In genomic region chr5:124704594-124705284, GRCh38 we compare ENCODE assay signal across 8 cellular contexts. TPM values are rescaled to one million over a fixed set of nuclear protein-coding genes. Genes with fewer than 3 reads are reported as not detected.
DNase-seq lines count a peak whose midpoint lies in the region; ATAC-seq and TF ChIP-seq lines count a peak whose summit lies in the region.
"Had no signal": no experiment of that assay in that cellular context is flagged by ENCODE, and none has a peak within 500 bp of the region (broad histone marks: within the 10 kb centered on the region; RNA-seq: fewer than 3 reads in every experiment).

No MANE protein-coding gene starts in this region.

- H3K36me3 Mint-ChIP-seq in neural progenitor cell (peaks cover 18% of the 10 kb centered on the region), T-cell (no peaks in the 10 kb centered on the region)

- H3K27me3 Mint-ChIP-seq in neural progenitor cell (ENCODE audit: insufficient read depth, low read depth) (peaks cover 8% of the 10 kb centered on the region), T-cell (peaks cover 3 to 5% of the 10 kb centered on the region in 2 donors)

- H4K20me1 ChIP-seq in neural progenitor cell (ENCODE audit: low read depth), result peaks cover 100% of the 10 kb centered on the region

- peaks cover 5% of the 10 kb centered on the region for H3K36me3 ChIP-seq in neural progenitor cell

- peaks cover 93% of the 10 kb centered on the region for H3K4me1 Mint-ChIP-seq in neural progenitor cell
- H3K4me1 Mint-ChIP-seq in T-cell, result no peaks in the 10 kb centered on the region

- CTCF ChIA-PET in T-cell (lab: Charles Lee), result no interaction called here

- peaks cover 35% of the 10 kb centered on the region for H3F3A ChIP-seq in neural progenitor cell (ENCODE audit: low read depth)

- no peak overlapping the region for H3K27ac Mint-ChIP-seq in neural progenitor cell
- H3K27ac Mint-ChIP-seq in T-cell, result no peak overlapping the region

- POLR2A ChIA-PET in T-cell (lab: Charles Lee), result no interaction called here

- no peak overlapping the region for H3K4me3 ChIP-seq in neural progenitor cell

- H3K4me2 ChIP-seq in neural progenitor cell, result peak overlapping the region; percentile 8

- peak; percentile 80 for ATAC-seq in GM19324 (IDR thresholded peaks at IDR 0.05; ENCODE audit: low FRiP score, unreplicated experiment)
- peak; percentile 80 for ATAC-seq in HG02759 (IDR thresholded peaks at IDR 0.05; ENCODE audit: unreplicated experiment)
- no peak for ATAC-seq in T-cell (replicated peaks in 1 of 4)

- H3K79me2 ChIP-seq in neural progenitor cell (ENCODE audit: low read depth), result peaks cover 100% of the 10 kb centered on the region

- no peaks in the 10 kb centered on the region for H3K27me3 ChIP-seq in neural progenitor cell

- DNase-seq in NCI-H1048 (lab: John Stamatoyannopoulos, UW) (peak; percentile 45), neural progenitor cell (ENCODE audit: low spot score) (no peak), Kasumi-1 (lab: John Stamatoyannopoulos, UW) (no peak), T-cell (no peak)
- no peak for DNase-seq in stimulated activated CD4-positive, alpha-beta T cell treated with anti-CD3 and anti-CD28 coated beads, Interleukin-1b, Interleukin-23, amount 100 ng/mL, for 48 hours
- DNase-seq: NK-92 treated with Interleukin-12 subunit alpha and Interleukin-12 subunit beta, amount 100 ng/mL, for 24 hours had no signal

- H2AFZ ChIP-seq in neural progenitor cell (replicated peaks), result no peak overlapping the region

- no peaks in the 10 kb centered on the region for H3K9me3 ChIP-seq in neural progenitor cell (ENCODE audit: low read depth)

- H3K4me3 Mint-ChIP-seq in neural progenitor cell (peak overlapping the region; percentile 52), T-cell (no peak overlapping the region)

- TF ChIP-seq CTCF in neural progenitor cell (IDR thresholded peaks at IDR 0.05), result no peak

- no peak overlapping the region for H3K9ac ChIP-seq in neural progenitor cell

- no peak overlapping the region for H3K27ac ChIP-seq in neural progenitor cell

- H3K9me3 Mint-ChIP-seq in neural progenitor cell, result no peaks in the 10 kb centered on the region
- H3K9me3 Mint-ChIP-seq in T-cell, result no peaks in the 10 kb centered on the region

- peaks cover 99% of the 10 kb centered on the region for H3K4me1 ChIP-seq in neural progenitor cell

RNA-seq across cellular contexts. Expression of gene ZNF608, which starts 41.7 kb away (rescaled TPM):
- total RNA-seq in neural progenitor cell (ENCODE audit: low replicate concordance) (168 and 213 TPM in 2 replicates), T-cell (1 to 10 TPM in 2 of 5 donors, under 1 TPM in 3; 0.26 to 1.3 (median 0.49) TPM)

Comparison
In these comparisons a context has a peak if more than half of its experiments do, and no peak if none do; other contexts are left out.
1. ATAC-seq: peak in GM19324 (single experiment) and HG02759 (single experiment); none in T-cell (0 of 4).
2. RNA of gene ZNF608, which starts 41.7 kb away (total RNA-seq): 168 to 213 TPM in neural progenitor cell; 0.26 to 1.3 TPM in T-cell; every median in the first group is over 10 times any median in the second.